ENCODE assay signal across 1 cellular context in genomic region chr11:47269829-47270305, GRCh38.
TF ChIP-seq lines count a peak whose summit lies in the region.

Gene MADD, plus strand, starts transcription at chr11:47270133.

TF ChIP-seq in K562, 482 proteins besides CTCF, POLR2A, EP300 and RAD21 (continued from another document and continues in another):
- no peak for TF ChIP-seq TRIM25 (IDR thresholded peaks at IDR 0.05; ENCODE audit: borderline replicate concordance)
- no peak for TF ChIP-seq USF2 (CRISPR knock-in tag; IDR thresholded peaks at IDR 0.05)
- TF ChIP-seq SETDB1 (IDR thresholded peaks at IDR 0.05; ENCODE audit: low read length), result no peak
- TF ChIP-seq, protein P1, sequence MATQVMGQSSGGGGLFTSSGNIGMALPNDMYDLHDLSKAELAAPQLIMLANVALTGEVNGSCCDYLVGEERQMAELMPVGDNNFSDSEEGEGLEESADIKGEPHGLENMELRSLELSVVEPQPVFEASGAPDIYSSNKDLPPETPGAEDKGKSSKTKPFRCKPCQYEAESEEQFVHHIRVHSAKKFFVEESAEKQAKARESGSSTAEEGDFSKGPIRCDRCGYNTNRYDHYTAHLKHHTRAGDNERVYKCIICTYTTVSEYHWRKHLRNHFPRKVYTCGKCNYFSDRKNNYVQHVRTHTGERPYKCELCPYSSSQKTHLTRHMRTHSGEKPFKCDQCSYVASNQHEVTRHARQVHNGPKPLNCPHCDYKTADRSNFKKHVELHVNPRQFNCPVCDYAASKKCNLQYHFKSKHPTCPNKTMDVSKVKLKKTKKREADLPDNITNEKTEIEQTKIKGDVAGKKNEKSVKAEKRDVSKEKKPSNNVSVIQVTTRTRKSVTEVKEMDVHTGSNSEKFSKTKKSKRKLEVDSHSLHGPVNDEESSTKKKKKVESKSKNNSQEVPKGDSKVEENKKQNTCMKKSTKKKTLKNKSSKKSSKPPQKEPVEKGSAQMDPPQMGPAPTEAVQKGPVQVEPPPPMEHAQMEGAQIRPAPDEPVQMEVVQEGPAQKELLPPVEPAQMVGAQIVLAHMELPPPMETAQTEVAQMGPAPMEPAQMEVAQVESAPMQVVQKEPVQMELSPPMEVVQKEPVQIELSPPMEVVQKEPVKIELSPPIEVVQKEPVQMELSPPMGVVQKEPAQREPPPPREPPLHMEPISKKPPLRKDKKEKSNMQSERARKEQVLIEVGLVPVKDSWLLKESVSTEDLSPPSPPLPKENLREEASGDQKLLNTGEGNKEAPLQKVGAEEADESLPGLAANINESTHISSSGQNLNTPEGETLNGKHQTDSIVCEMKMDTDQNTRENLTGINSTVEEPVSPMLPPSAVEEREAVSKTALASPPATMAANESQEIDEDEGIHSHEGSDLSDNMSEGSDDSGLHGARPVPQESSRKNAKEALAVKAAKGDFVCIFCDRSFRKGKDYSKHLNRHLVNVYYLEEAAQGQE (CRISPR knock-in tag; IDR thresholded peaks at IDR 0.05; ENCODE audit: low read depth), result 0 out of 2 replicates have a peak, but pooled peaks have one; percentile 21
- no peak for TF ChIP-seq RNF219 (CRISPR knock-in tag; IDR thresholded peaks at IDR 0.05)
- TF ChIP-seq BRF1 (IDR thresholded peaks at IDR 0.05; ENCODE audit: borderline replicate concordance, extremely low read depth, insufficient read length), result no peak
- no peak for TF ChIP-seq CHCHD3 (CRISPR knock-in tag; IDR thresholded peaks at IDR 0.05)
- TF ChIP-seq EGR1 (conservative IDR thresholded peaks at IDR 0.05), result peak; percentile 19; the same call in 1 of the 2 replicates
- no peak for TF ChIP-seq SNRNP70 (optimal IDR thresholded peaks at IDR 0.05; ENCODE audit: low read depth, low read length)
- TF ChIP-seq ZNF274 (IDR thresholded peaks at IDR 0.05; ENCODE audit: borderline replicate concordance, low read depth, low read length), result no peak
- no peak for TF ChIP-seq SRSF9 (IDR thresholded peaks at IDR 0.05; ENCODE audit: borderline replicate concordance, low read depth, low read length)
- TF ChIP-seq HNRNPLL (IDR thresholded peaks at IDR 0.05; ENCODE audit: low read depth, low read length, poor library complexity, severe bottlenecking), result no peak
- TF ChIP-seq SAFB2 (IDR thresholded peaks at IDR 0.05; ENCODE audit: borderline replicate concordance, low read depth, low read length, severe bottlenecking), result no peak
- no peak for TF ChIP-seq ELK3 (CRISPR knock-in tag; IDR thresholded peaks at IDR 0.05)
- TF ChIP-seq GTF2F1 (IDR thresholded peaks at IDR 0.05; ENCODE audit: low read depth, low read length), result no peak
- TF ChIP-seq CAMTA2 (CRISPR knock-in tag; conservative IDR thresholded peaks at IDR 0.05), result no peak
- TF ChIP-seq MCM3 (IDR thresholded peaks at IDR 0.05), result no peak
- TF ChIP-seq POLR2AphosphoS5 (IDR thresholded peaks at IDR 0.05; ENCODE audit: control insufficient read depth, insufficient read depth, low read depth, low read length), result peak; percentile 55; the same call in 1 of the 2 replicates
- TF ChIP-seq, protein P2, sequence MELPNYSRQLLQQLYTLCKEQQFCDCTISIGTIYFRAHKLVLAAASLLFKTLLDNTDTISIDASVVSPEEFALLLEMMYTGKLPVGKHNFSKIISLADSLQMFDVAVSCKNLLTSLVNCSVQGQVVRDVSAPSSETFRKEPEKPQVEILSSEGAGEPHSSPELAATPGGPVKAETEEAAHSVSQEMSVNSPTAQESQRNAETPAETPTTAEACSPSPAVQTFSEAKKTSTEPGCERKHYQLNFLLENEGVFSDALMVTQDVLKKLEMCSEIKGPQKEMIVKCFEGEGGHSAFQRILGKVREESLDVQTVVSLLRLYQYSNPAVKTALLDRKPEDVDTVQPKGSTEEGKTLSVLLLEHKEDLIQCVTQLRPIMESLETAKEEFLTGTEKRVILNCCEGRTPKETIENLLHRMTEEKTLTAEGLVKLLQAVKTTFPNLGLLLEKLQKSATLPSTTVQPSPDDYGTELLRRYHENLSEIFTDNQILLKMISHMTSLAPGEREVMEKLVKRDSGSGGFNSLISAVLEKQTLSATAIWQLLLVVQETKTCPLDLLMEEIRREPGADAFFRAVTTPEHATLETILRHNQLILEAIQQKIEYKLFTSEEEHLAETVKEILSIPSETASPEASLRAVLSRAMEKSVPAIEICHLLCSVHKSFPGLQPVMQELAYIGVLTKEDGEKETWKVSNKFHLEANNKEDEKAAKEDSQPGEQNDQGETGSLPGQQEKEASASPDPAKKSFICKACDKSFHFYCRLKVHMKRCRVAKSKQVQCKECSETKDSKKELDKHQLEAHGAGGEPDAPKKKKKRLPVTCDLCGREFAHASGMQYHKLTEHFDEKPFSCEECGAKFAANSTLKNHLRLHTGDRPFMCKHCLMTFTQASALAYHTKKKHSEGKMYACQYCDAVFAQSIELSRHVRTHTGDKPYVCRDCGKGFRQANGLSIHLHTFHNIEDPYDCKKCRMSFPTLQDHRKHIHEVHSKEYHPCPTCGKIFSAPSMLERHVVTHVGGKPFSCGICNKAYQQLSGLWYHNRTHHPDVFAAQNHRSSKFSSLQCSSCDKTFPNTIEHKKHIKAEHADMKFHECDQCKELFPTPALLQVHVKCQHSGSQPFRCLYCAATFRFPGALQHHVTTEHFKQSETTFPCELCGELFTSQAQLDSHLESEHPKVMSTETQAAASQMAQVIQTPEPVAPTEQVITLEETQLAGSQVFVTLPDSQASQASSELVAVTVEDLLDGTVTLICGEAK (IDR thresholded peaks at IDR 0.05), result no peak
- TF ChIP-seq, protein P2 (CRISPR knock-in tag; IDR thresholded peaks at IDR 0.05), result no peak
- TF ChIP-seq ZNF75A (CRISPR knock-in tag; IDR thresholded peaks at IDR 0.05), result no peak
